Comparison of ENCODE assay signal across 1 cellular context in genomic region chr15:90259524-90259923, GRCh38.
TF ChIP-seq lines count a peak whose summit lies in the region.

No MANE protein-coding gene starts in this region.

TF ChIP-seq in GM12878, 131 proteins besides CTCF, POLR2A, EP300 and RAD21 (continued from another document):
- TF ChIP-seq CBFB (IDR thresholded peaks at IDR 0.05; ENCODE audit: low read depth) (peak; percentile 54; the same call in 1 of the 2 replicates), NFYA (IDR thresholded peaks at IDR 0.05; ENCODE audit: borderline replicate concordance, low read depth, low read length) (no peak), HCFC1 (IDR thresholded peaks at IDR 0.05; ENCODE audit: low read length) (no peak), MLLT1 (IDR thresholded peaks at IDR 0.05) (no peak), FOXM1 (IDR thresholded peaks at IDR 0.05; ENCODE audit: low read depth, low read length) (0 out of 2 replicates have a peak, but pooled peaks have one; percentile 50), CREM (IDR thresholded peaks at IDR 0.05; ENCODE audit: low read depth) (0 out of 2 replicates have a peak, but pooled peaks have one; percentile 23), PAX5 (IDR thresholded peaks at IDR 0.05; ENCODE audit: borderline replicate concordance, low read depth, low read length) (no peak), SKIL (IDR thresholded peaks at IDR 0.05; ENCODE audit: low read depth, poor library complexity, severe bottlenecking) (peak; percentile 94), ZNF207 (IDR thresholded peaks at IDR 0.05; ENCODE audit: borderline replicate concordance) (no peak), POLR2AphosphoS5 (IDR thresholded peaks at IDR 0.05; ENCODE audit: low read length) (no peak), ZSCAN29 (IDR thresholded peaks at IDR 0.05) (no peak), STAT1 (conservative IDR thresholded peaks at IDR 0.05) (no peak), MTA2 (IDR thresholded peaks at IDR 0.05; ENCODE audit: low read depth) (peak; percentile 89), NR2C2 (IDR thresholded peaks at IDR 0.05; ENCODE audit: borderline replicate concordance, control insufficient read depth, insufficient read length, low read depth) (no peak), TBL1XR1 (IDR thresholded peaks at IDR 0.05; ENCODE audit: low read depth, low read length) (peak; percentile 46; the same call in 1 of the 2 replicates), IKZF2 (IDR thresholded peaks at IDR 0.05) (peak; percentile 43 to 69; a peak in 2 of 4 replicates), ASH2L (IDR thresholded peaks at IDR 0.05; ENCODE audit: borderline replicate concordance, low read depth) (no peak), PML (IDR thresholded peaks at IDR 0.05; ENCODE audit: low read length) (0 out of 2 replicates have a peak, but pooled peaks have one; percentile 51), TARDBP (IDR thresholded peaks at IDR 0.05; ENCODE audit: borderline replicate concordance) (no peak), MTA3 (IDR thresholded peaks at IDR 0.05; ENCODE audit: borderline replicate concordance, low read length) (peak; percentile 80; the same call in 1 of the 2 replicates), ZNF217 (IDR thresholded peaks at IDR 0.05) (no peak), CHD4 (IDR thresholded peaks at IDR 0.05) (no peak), TCF7 (IDR thresholded peaks at IDR 0.05; ENCODE audit: borderline replicate concordance) (no peak), SUZ12 (IDR thresholded peaks at IDR 0.05; ENCODE audit: unreplicated experiment) (no peak), GABPA (IDR thresholded peaks at IDR 0.05; ENCODE audit: low read depth) (0 out of 2 replicates have a peak, but pooled peaks have one; percentile 39), ATF7 (IDR thresholded peaks at IDR 0.05; ENCODE audit: low read depth) (peak; percentile 73; the same call in 1 of the 2 replicates), ZBED1 (IDR thresholded peaks at IDR 0.05; ENCODE audit: borderline replicate concordance) (peak; percentile 47; the same call in 1 of the 2 replicates), CEBPB (IDR thresholded peaks at IDR 0.05; ENCODE audit: borderline replicate concordance in 1 of 2, low read depth in 2 of 2, low read length in 2 of 2) (no peak), CBX5 (IDR thresholded peaks at IDR 0.05; ENCODE audit: low read depth) (peak; percentile 72; the same call in 1 of the 2 replicates), E2F8 (IDR thresholded peaks at IDR 0.05; ENCODE audit: low read depth, partially characterized antibody) (no peak), HDAC2 (IDR thresholded peaks at IDR 0.05) (no peak), NFIC (IDR thresholded peaks at IDR 0.05; ENCODE audit: low read depth, low read length) (peak; percentile 82), MAX (IDR thresholded peaks at IDR 0.05; ENCODE audit: low read depth, low read length) (no peak), RELA (IDR thresholded peaks at IDR 0.05; ENCODE audit: borderline replicate concordance, partially characterized antibody) (no peak), RUNX3 (IDR thresholded peaks at IDR 0.05; ENCODE audit: low read length) (peak; percentile 92)
